7 cellular contexts compared by ENCODE assay signal in the genomic region with DNA sequence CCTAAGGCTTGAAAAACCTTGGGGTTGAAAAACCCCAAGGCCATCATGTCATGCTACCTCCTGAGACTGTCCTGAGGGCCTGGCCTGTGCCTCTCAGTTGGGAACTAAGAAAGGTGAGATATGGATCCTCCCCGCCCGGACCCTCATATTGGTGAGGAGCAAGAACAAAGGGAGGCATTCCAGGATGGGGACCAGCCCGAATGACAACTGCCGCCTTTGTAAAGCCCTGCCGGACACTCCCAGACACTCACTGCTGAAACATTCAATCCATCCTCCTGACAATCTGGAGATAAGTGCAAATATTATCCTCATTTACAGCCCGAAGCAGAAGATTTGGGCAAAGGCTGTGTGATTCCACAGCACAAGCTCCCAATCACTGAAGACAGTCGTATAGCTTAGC.
"Had no signal": no experiment of that assay in that cellular context is flagged by ENCODE, and none has a peak within 500 bp of the region (broad histone marks: within the 10 kb centered on the region; RNA-seq: fewer than 3 reads in every experiment).

No MANE protein-coding gene starts in this region.

- H3K4me3 Mint-ChIP-seq: GM23338, HFFc6 had no signal

- H3K9me3 ChIP-seq: HAP-1 had no signal

- H3K27ac Mint-ChIP-seq: GM23338, HFFc6 had no signal

- DNase-seq: HFFc6, IMR-90 had no signal

- ATAC-seq: HepG2, K562 had no signal

- H3K4me1 ChIP-seq: HAP-1 had no signal

- H2AFZ ChIP-seq: GM23338 had no signal

- H3K27ac ChIP-seq: HL-60 had no signal

- H3K36me3 ChIP-seq: HAP-1 had no signal

- H3K4me2 ChIP-seq: GM23338 had no signal

- H3K4me3 ChIP-seq: GM23338, HAP-1, K562 had no signal

- FAIRE-seq: HepG2, K562 had no signal
